In genomic region chr6:129331450-129332138, GRCh38 we compare ENCODE assay signal across 18 cellular contexts.
DNase-seq lines count a peak whose midpoint lies in the region; FAIRE-seq and TF ChIP-seq lines count a peak whose summit lies in the region.
"Had no signal": no experiment of that assay in that cellular context is flagged by ENCODE, and none has a peak within 500 bp of the region (broad histone marks: within the 10 kb centered on the region; RNA-seq: fewer than 3 reads in every experiment).

No MANE protein-coding gene starts in this region.

- no peak overlapping the region for H3K4me3 ChIP-seq in keratinocyte (ENCODE audit: control insufficient read depth in 2 of 3, extremely low read depth in 1 of 3, insufficient read depth in 2 of 3, low read depth in 1 of 3, low read length in 3 of 3)
- H3K4me3 ChIP-seq: esophagus squamous epithelium had no signal

- H3K27ac Mint-ChIP-seq in HFFc6, result no peak overlapping the region
- H3K27ac Mint-ChIP-seq: activated CD4-positive, alpha-beta T cell treated with anti-CD3 and anti-CD28 coated beads, Interleukin-2, amount 10 ng/mL, durations not matched to agents 24 days and 14 days; natural killer cell had no signal

- H3K9me3 ChIP-seq in keratinocyte (ENCODE audit: control insufficient read depth, low read depth, low read length), result no peaks in the 10 kb centered on the region
- H3K9me3 ChIP-seq: esophagus squamous epithelium had no signal

- no peak overlapping the region for H3K27ac ChIP-seq in keratinocyte (ENCODE audit: control insufficient read depth, insufficient read depth, low read length)
- H3K27ac ChIP-seq: esophagus squamous epithelium had no signal

- no peaks in the 10 kb centered on the region for H3K27me3 Mint-ChIP-seq in HFFc6 (ENCODE audit: insufficient read depth)

- FAIRE-seq in keratinocyte (lab: Jason Lieb, UNC), result no peak
- FAIRE-seq: D721Med had no signal

- H3K9ac ChIP-seq in keratinocyte (ENCODE audit: control insufficient read depth, extremely low read depth, insufficient read depth, low read length), result no peak overlapping the region

- no peaks in the 10 kb centered on the region for H3K36me3 ChIP-seq in keratinocyte (ENCODE audit: control insufficient read depth in 2 of 2, extremely low read depth in 1 of 2, insufficient read depth in 2 of 2, low read length in 2 of 2)
- H3K36me3 ChIP-seq: esophagus squamous epithelium had no signal

- DNase-seq in AG08395 (ENCODE audit: low spot score), result peak; percentile 33
- peak; percentile 17 for DNase-seq in HFFc6
- DNase-seq in astrocyte of the hippocampus (ENCODE audit: low read depth, low spot score), result peak; percentile 36
- no peak for DNase-seq in keratinocyte (ENCODE audit: low read depth, low spot score)
- no peak for DNase-seq in cerebellar nuclear complex (lab: John Stamatoyannopoulos, UW)
- no peak for DNase-seq in mucosa of gallbladder (ENCODE audit: low spot score)
- DNase-seq in nucleus accumbens (lab: John Stamatoyannopoulos, UW), result no peak
- DNase-seq in erythroblast (lab: John Stamatoyannopoulos, UW), result no peak
- DNase-seq: activated CD4-positive, alpha-beta T cell treated with anti-CD3 and anti-CD28 coated beads, Interleukin-2, amount 10 ng/mL, durations not matched to agents 24 days and 14 days; AML-193; cortex of kidney; esophagus squamous epithelium; natural killer cell; NCI-H2171 treated with DMSO at 0.1 percent for 48 hours; SHP77 treated with DMSO at 0.1 percent for 48 hours; stimulated activated CD4-positive, alpha-beta T cell treated with anti-CD3 and anti-CD28 coated beads, Interleukin-2, amount 100 ng/mL, for 24 hours; T-helper 9 cell had no signal

- H3K4me1 ChIP-seq in keratinocyte (ENCODE audit: control insufficient read depth, extremely low read depth, insufficient read depth, low read length), result peaks cover 5% of the 10 kb centered on the region
- H3K4me1 ChIP-seq: esophagus squamous epithelium had no signal

- H3K4me3 Mint-ChIP-seq in HFFc6, result no peak overlapping the region
- H3K4me3 Mint-ChIP-seq: activated CD4-positive, alpha-beta T cell treated with anti-CD3 and anti-CD28 coated beads, Interleukin-2, amount 10 ng/mL, durations not matched to agents 24 days and 14 days; natural killer cell had no signal

- no peaks in the 10 kb centered on the region for H4K20me1 ChIP-seq in keratinocyte (ENCODE audit: control insufficient read depth, extremely low read depth, insufficient read depth, low read length)

- H3K9me3 Mint-ChIP-seq in HFFc6, result no peaks in the 10 kb centered on the region
- H3K9me3 Mint-ChIP-seq: activated CD4-positive, alpha-beta T cell treated with anti-CD3 and anti-CD28 coated beads, Interleukin-2, amount 10 ng/mL, durations not matched to agents 24 days and 14 days; natural killer cell had no signal

- H3K36me3 Mint-ChIP-seq in HFFc6 (ENCODE audit: low read depth), result no peaks in the 10 kb centered on the region
- H3K36me3 Mint-ChIP-seq: natural killer cell had no signal

- H3K4me2 ChIP-seq in keratinocyte (ENCODE audit: control insufficient read depth, extremely low read depth, insufficient read depth, low read depth, low read length), result no peak overlapping the region

- dilution Hi-C loops in keratinocyte (cut with MboI; ENCODE audit: extremely low pct_ligation_motif_present, low sequenced_read_pairs), result no loop called here

- no peaks in the 10 kb centered on the region for H3K79me2 ChIP-seq in keratinocyte (ENCODE audit: control insufficient read depth, insufficient read depth, low read length)

- H3K4me1 Mint-ChIP-seq in HFFc6 (ENCODE audit: low read depth), result peaks cover 2% of the 10 kb centered on the region; the same call in 1 of the 2 replicates
- H3K4me1 Mint-ChIP-seq: activated CD4-positive, alpha-beta T cell treated with anti-CD3 and anti-CD28 coated beads, Interleukin-2, amount 10 ng/mL, durations not matched to agents 24 days and 14 days; natural killer cell had no signal

- no peaks in the 10 kb centered on the region for H3K9me1 ChIP-seq in keratinocyte (ENCODE audit: control insufficient read depth, extremely low read depth, insufficient read depth, low read length)

- H3K27me3 ChIP-seq in keratinocyte (ENCODE audit: control insufficient read depth, extremely low read depth, insufficient read depth, low read length), result no peaks in the 10 kb centered on the region
- H3K27me3 ChIP-seq: esophagus squamous epithelium had no signal

- peak overlapping the region; percentile 73 for H2AFZ ChIP-seq in keratinocyte (ENCODE audit: control insufficient read depth, low read length)

- TF ChIP-seq CTCF in HFFc6 (IDR thresholded peaks at IDR 0.05) (no peak), keratinocyte (optimal IDR thresholded peaks at IDR 0.05 in 1 of 3, IDR thresholded peaks at IDR 0.05 in 1 of 3, conservative IDR thresholded peaks at IDR 0.05 in 1 of 3; ENCODE audit: extremely low read depth in 1 of 3, insufficient read depth in 2 of 3, low read length in 3 of 3) (no peak)

- no peak for TF ChIP-seq POLR2A in erythroblast (IDR thresholded peaks at IDR 0.05; ENCODE audit: low read length)

Comparison
In these comparisons a context has a peak if more than half of its experiments do, and no peak if none do; other contexts are left out.
1. DNase-seq: peak in AG08395 (single experiment), HFFc6 (single experiment) and astrocyte of the hippocampus (single experiment); none in keratinocyte (single experiment), cerebellar nuclear complex (0 of 2), mucosa of gallbladder (single experiment), nucleus accumbens (0 of 56) and erythroblast (0 of 2).